Comparison of ENCODE assay signal across 1 cellular context in the genomic region with DNA sequence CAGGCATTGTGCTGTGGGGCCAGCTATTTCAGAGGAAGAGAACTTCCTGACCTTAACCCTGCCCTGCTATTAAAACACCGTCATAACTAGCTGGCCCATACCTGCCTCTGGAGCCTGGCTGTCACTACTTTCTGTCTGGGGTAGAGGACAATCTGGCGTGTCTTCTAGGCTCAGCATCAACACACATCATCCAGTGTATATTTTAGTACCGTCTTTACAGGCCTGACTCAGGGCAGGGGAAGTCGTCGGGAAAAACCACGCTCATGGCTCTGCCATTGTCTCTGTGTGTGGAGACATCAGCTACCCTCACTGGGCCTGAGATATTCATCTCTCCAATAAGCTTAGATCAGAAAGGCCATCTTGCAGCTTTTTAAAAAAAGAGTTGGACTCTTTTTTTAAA.
TF ChIP-seq lines count a peak whose summit lies in the region.

No MANE protein-coding gene starts in this region.

TF ChIP-seq in SK-N-SH, 30 proteins besides CTCF, POLR2A, EP300 and RAD21:
- TF ChIP-seq, protein P1, sequence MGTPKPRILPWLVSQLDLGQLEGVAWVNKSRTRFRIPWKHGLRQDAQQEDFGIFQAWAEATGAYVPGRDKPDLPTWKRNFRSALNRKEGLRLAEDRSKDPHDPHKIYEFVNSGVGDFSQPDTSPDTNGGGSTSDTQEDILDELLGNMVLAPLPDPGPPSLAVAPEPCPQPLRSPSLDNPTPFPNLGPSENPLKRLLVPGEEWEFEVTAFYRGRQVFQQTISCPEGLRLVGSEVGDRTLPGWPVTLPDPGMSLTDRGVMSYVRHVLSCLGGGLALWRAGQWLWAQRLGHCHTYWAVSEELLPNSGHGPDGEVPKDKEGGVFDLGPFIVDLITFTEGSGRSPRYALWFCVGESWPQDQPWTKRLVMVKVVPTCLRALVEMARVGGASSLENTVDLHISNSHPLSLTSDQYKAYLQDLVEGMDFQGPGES (IDR thresholded peaks at IDR 0.05; ENCODE audit: low read depth, low read length): no peak
- TF ChIP-seq USF2 (IDR thresholded peaks at IDR 0.05; ENCODE audit: borderline replicate concordance, low read depth, low read length): no peak
- TF ChIP-seq FOSL2 (IDR thresholded peaks at IDR 0.05; ENCODE audit: borderline replicate concordance, low read depth): no peak
- TF ChIP-seq FOXM1 (IDR thresholded peaks at IDR 0.05; ENCODE audit: low read depth): no peak
- TF ChIP-seq, protein P2, sequence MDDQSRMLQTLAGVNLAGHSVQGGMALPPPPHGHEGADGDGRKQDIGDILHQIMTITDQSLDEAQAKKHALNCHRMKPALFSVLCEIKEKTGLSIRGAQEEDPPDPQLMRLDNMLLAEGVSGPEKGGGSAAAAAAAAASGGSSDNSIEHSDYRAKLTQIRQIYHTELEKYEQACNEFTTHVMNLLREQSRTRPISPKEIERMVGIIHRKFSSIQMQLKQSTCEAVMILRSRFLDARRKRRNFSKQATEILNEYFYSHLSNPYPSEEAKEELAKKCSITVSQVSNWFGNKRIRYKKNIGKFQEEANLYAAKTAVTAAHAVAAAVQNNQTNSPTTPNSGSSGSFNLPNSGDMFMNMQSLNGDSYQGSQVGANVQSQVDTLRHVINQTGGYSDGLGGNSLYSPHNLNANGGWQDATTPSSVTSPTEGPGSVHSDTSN (IDR thresholded peaks at IDR 0.05): no peak
- no peak for TF ChIP-seq CHD2 (IDR thresholded peaks at IDR 0.05; ENCODE audit: low read length, partially characterized antibody)
- no peak for TF ChIP-seq TCF12 (IDR thresholded peaks at IDR 0.05)
- no peak for TF ChIP-seq GABPA (IDR thresholded peaks at IDR 0.05; ENCODE audit: low read depth)
- TF ChIP-seq RFX5 (IDR thresholded peaks at IDR 0.05; ENCODE audit: low read length): no peak
- no peak for TF ChIP-seq ZBTB33 (IDR thresholded peaks at IDR 0.05; ENCODE audit: borderline replicate concordance, low read depth)
- TF ChIP-seq, protein P3, sequence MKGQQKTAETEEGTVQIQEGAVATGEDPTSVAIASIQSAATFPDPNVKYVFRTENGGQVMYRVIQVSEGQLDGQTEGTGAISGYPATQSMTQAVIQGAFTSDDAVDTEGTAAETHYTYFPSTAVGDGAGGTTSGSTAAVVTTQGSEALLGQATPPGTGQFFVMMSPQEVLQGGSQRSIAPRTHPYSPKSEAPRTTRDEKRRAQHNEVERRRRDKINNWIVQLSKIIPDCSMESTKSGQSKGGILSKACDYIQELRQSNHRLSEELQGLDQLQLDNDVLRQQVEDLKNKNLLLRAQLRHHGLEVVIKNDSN (IDR thresholded peaks at IDR 0.05; ENCODE audit: borderline replicate concordance, low read depth): no peak
- TF ChIP-seq EZH2phosphoT487 (IDR thresholded peaks at IDR 0.05; ENCODE audit: borderline replicate concordance, low read depth): no peak
- TF ChIP-seq YY1 (IDR thresholded peaks at IDR 0.05; ENCODE audit: low read depth): no peak
- TF ChIP-seq RCOR1 (IDR thresholded peaks at IDR 0.05; ENCODE audit: low read length): no peak
